ENCODE assay signal across 17 cellular contexts in the genomic region with DNA sequence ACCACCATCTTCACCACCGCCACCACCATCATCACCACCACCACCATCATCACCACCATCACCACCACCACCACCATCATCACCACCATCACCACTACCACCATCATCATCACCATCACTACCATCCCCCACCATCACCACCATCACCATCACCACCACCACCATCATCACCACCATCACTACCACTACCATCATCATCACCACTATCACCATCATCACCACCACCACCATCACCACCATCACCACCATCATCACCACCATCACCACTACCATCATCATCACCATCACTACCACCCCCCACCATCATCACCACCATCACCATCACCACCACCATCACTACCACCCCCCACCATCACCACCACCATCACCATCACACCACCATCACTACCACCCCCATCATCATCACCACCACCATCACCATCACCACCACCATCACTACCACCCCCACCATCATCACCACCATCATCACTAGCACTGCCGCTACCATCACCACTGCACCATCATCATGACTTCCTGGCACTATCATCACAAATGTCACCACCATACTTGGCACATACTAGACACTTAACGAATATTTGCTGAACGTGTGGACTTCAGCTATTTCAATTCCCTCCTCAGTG. TPM values are rescaled to one million over a fixed set of nuclear protein-coding genes. Genes with fewer than 3 reads are reported as not detected.
A peak's percentile ranks its signal among the peaks of the same experiment; 100 is the strongest.
DNase-seq lines count a peak whose midpoint lies in the region; ATAC-seq, FAIRE-seq and TF ChIP-seq lines count a peak whose summit lies in the region.
"Had no signal": no experiment of that assay in that cellular context is flagged by ENCODE, and none has a peak within 500 bp of the region (broad histone marks: within the 10 kb centered on the region; RNA-seq: fewer than 3 reads in every experiment).

No MANE protein-coding gene starts in this region.

- no peak for TF ChIP-seq POLR2A in GM12891 (IDR thresholded peaks at IDR 0.05; ENCODE audit: low read depth, low read length)
- TF ChIP-seq POLR2A in IMR-90 (IDR thresholded peaks at IDR 0.05; ENCODE audit: low read depth, low read length), result no peak
- TF ChIP-seq POLR2A in gastroesophageal sphincter (IDR thresholded peaks at IDR 0.05), result no peak

- H3K9ac ChIP-seq in IMR-90 (ENCODE audit: low read depth, low read length), result no peak overlapping the region
- no peak overlapping the region for H3K9ac ChIP-seq in mammary epithelial cell (ENCODE audit: insufficient read depth, low read length)
- H3K9ac ChIP-seq: BLaER1 had no signal

- no peak overlapping the region for H4K5ac ChIP-seq in IMR-90 (ENCODE audit: low read depth, low read length)

- H3K4me1 Mint-ChIP-seq in progenitor cell of endocrine pancreas (ENCODE audit: low read depth), result peaks cover 7% of the 10 kb centered on the region
- H3K4me1 Mint-ChIP-seq: CD8-positive, alpha-beta memory T cell had no signal

- no peak overlapping the region for H2BK20ac ChIP-seq in IMR-90 (ENCODE audit: low read depth, low read length)

- DNase-seq in GM12891 (ENCODE audit: insufficient read length, low spot score) (no peak), IMR-90 (no peak), progenitor cell of endocrine pancreas (ENCODE audit: low spot score, unreplicated experiment) (no peak), foreskin keratinocyte (no peak), mammary epithelial cell (no peak), tibial artery (no peak)
- DNase-seq: 8988T; AML-193; Caco-2; CD8-positive, alpha-beta memory T cell; DMS53; GOT3; HCEC 1CT; KBM-7 had no signal

- H3K79me1 ChIP-seq in IMR-90 (ENCODE audit: low read depth in 1 of 2, low read length in 2 of 2), result no peaks in the 10 kb centered on the region

- POLR2A ChIA-PET in IMR-90 (lab: Charles Lee; ENCODE audit: unreplicated experiment), result no interaction called here

- no peak overlapping the region for H2AK5ac ChIP-seq in IMR-90 (ENCODE audit: low read depth, low read length)

- no peaks in the 10 kb centered on the region for H3K27me3 Mint-ChIP-seq in progenitor cell of endocrine pancreas

- no peak overlapping the region for H3K4me3 Mint-ChIP-seq in progenitor cell of endocrine pancreas (ENCODE audit: low read depth)
- H3K4me3 Mint-ChIP-seq: CD8-positive, alpha-beta memory T cell had no signal

- H3K4me2 ChIP-seq in IMR-90 (ENCODE audit: low read depth, low read length) (no peak overlapping the region), mammary epithelial cell (ENCODE audit: insufficient read depth, low read depth, low read length) (no peak overlapping the region)
- H3K4me2 ChIP-seq: BLaER1 had no signal

- H3K36me3 ChIP-seq in IMR-90 (ENCODE audit: control insufficient read depth, insufficient read depth, low read length), result no peaks in the 10 kb centered on the region
- no peaks in the 10 kb centered on the region for H3K36me3 ChIP-seq in gastroesophageal sphincter
- no peaks in the 10 kb centered on the region for H3K36me3 ChIP-seq in mammary epithelial cell (ENCODE audit: insufficient read depth, low read length)
- no peaks in the 10 kb centered on the region for H3K36me3 ChIP-seq in tibial artery
- H3K36me3 ChIP-seq: BLaER1 had no signal

- H2BK15ac ChIP-seq in IMR-90 (ENCODE audit: low read depth, low read length), result no peak overlapping the region

- H3K4ac ChIP-seq in IMR-90 (ENCODE audit: low read depth, low read length), result no peak overlapping the region

- intact Hi-C loops in IMR-90 (cut with micrococcal nuclease) (no loop called here), mammary epithelial cell (cut with micrococcal nuclease) (no loop called here), tibial artery (cut with DNase I; ENCODE audit: low total_unique reads) (no loop called here)

- H3K23ac ChIP-seq in IMR-90 (ENCODE audit: low read depth, low read length), result no peak overlapping the region

- no peak for ATAC-seq in IMR-90 (ENCODE audit: low read depth)
- peak; percentile 10 for ATAC-seq in gastroesophageal sphincter
- ATAC-seq in foreskin keratinocyte, result no peak

- H3K27ac Mint-ChIP-seq in progenitor cell of endocrine pancreas, result peak overlapping the region; percentile 58

- no peak for TF ChIP-seq RAD21 in IMR-90 (IDR thresholded peaks at IDR 0.05; ENCODE audit: low read length)

- peaks cover 3% of the 10 kb centered on the region for H3K36me3 Mint-ChIP-seq in progenitor cell of endocrine pancreas (ENCODE audit: insufficient read depth)
- H3K36me3 Mint-ChIP-seq: CD8-positive, alpha-beta memory T cell had no signal

- H2AK9ac ChIP-seq in IMR-90 (replicated peaks; ENCODE audit: low read depth, low read length, poor library complexity), result no peak overlapping the region

- H3K9me3 Mint-ChIP-seq in progenitor cell of endocrine pancreas (ENCODE audit: low read depth), result peaks cover 10% of the 10 kb centered on the region

- no peak overlapping the region for H4K8ac ChIP-seq in IMR-90 (ENCODE audit: low read depth in 2 of 2, low read length in 2 of 2)

- H2BK5ac ChIP-seq in IMR-90 (ENCODE audit: low read depth, low read length, poor library complexity, severe bottlenecking), result peak overlapping the region; percentile 79

- no peaks in the 10 kb centered on the region for H3K79me2 ChIP-seq in mammary epithelial cell (ENCODE audit: insufficient read depth, low read length)

- no peak overlapping the region for H2BK120ac ChIP-seq in IMR-90 (ENCODE audit: low read depth, low read length)

- peaks cover 2% of the 10 kb centered on the region; the same call in 1 of the 2 replicates for H3K4me1 ChIP-seq in IMR-90 (ENCODE audit: control insufficient read depth, insufficient read depth, low read length)
- H3K4me1 ChIP-seq in gastroesophageal sphincter, result no peaks in the 10 kb centered on the region
- H3K4me1 ChIP-seq in foreskin keratinocyte, result no peaks in the 10 kb centered on the region
- H3K4me1 ChIP-seq in mammary epithelial cell (ENCODE audit: insufficient read depth, low read length), result no peaks in the 10 kb centered on the region
- no peaks in the 10 kb centered on the region for H3K4me1 ChIP-seq in tibial artery
- H3K4me1 ChIP-seq: BLaER1, Caco-2 had no signal

- FAIRE-seq in GM12891 (lab: Jason Lieb, UNC), result peak; percentile 85
- FAIRE-seq: GM19239 had no signal

- no peak overlapping the region for H3K14ac ChIP-seq in IMR-90 (replicated peaks; ENCODE audit: low read depth, low read length)

- no peak overlapping the region for H3K27ac ChIP-seq in IMR-90 (ENCODE audit: insufficient read depth, low read length)
- no peak overlapping the region for H3K27ac ChIP-seq in gastroesophageal sphincter
- H3K27ac ChIP-seq in foreskin keratinocyte, result no peak overlapping the region
- no peak overlapping the region for H3K27ac ChIP-seq in mammary epithelial cell (ENCODE audit: insufficient read depth, low read depth, low read length)
- H3K27ac ChIP-seq in tibial artery, result no peak overlapping the region
- H3K27ac ChIP-seq: BLaER1 had no signal

- H4K20me1 ChIP-seq in IMR-90 (ENCODE audit: insufficient read depth, low read length) (no peaks in the 10 kb centered on the region), mammary epithelial cell (ENCODE audit: insufficient read depth, low read length) (no peaks in the 10 kb centered on the region)
- H4K20me1 ChIP-seq: BLaER1 had no signal

- H2AFZ ChIP-seq in IMR-90 (replicated peaks; ENCODE audit: low read length, poor library complexity) (no peak overlapping the region), mammary epithelial cell (ENCODE audit: low read depth, low read length) (no peak overlapping the region)

- H3K4me3 ChIP-seq in IMR-90 (ENCODE audit: insufficient read depth, low read depth, low read length) (no peak overlapping the region), gastroesophageal sphincter (no peak overlapping the region), mammary epithelial cell (replicated peaks in 1 of 3; ENCODE audit: insufficient read depth in 1 of 3, low read depth in 2 of 3, low read length in 3 of 3) (no peak overlapping the region), tibial artery (no peak overlapping the region)
- H3K4me3 ChIP-seq: BLaER1 had no signal

- H3K9me1 ChIP-seq in IMR-90 (ENCODE audit: insufficient read depth, low read length), result no peaks in the 10 kb centered on the region

- in situ Hi-C loops in IMR-90 (cut with MboI; ENCODE audit: low sequenced_read_pairs), result no loop called here
- in situ Hi-C loops in mammary epithelial cell (cut with MboI; ENCODE audit: low sequenced_read_pairs in 2 of 2), result no loop called here

- dilution Hi-C loops in IMR-90 (cut with HindIII; ENCODE audit: low sequenced_read_pairs, unreplicated experiment) (no loop called here), mammary epithelial cell (cut with HindIII; ENCODE audit: low sequenced_read_pairs) (no loop called here)

- BruUV-seq in IMR-90 (replicated peaks; lab: Mats Ljungman, UMichigan) (no TSS peak), mammary epithelial cell (replicated peaks; lab: Mats Ljungman, UMichigan) (no TSS peak)

- peaks cover 3% of the 10 kb centered on the region; the same call in 1 of the 2 replicates for H3K27me3 ChIP-seq in IMR-90 (ENCODE audit: control insufficient read depth, insufficient read depth, low read length)
- H3K27me3 ChIP-seq in gastroesophageal sphincter, result no peaks in the 10 kb centered on the region
- peaks cover 3% of the 10 kb centered on the region for H3K27me3 ChIP-seq in foreskin keratinocyte
- no peaks in the 10 kb centered on the region for H3K27me3 ChIP-seq in mammary epithelial cell (ENCODE audit: insufficient read depth, low read length)
- H3K27me3 ChIP-seq in tibial artery, result no peaks in the 10 kb centered on the region
- H3K27me3 ChIP-seq: BLaER1 had no signal

- CTCF ChIA-PET in IMR-90 (lab: Yijun Ruan, JAX) (no interaction called here), mammary epithelial cell (lab: Charles Lee; ENCODE audit: low non-redundant PET) (no interaction called here)

- no peak overlapping the region for H4K91ac ChIP-seq in IMR-90 (ENCODE audit: insufficient read depth, low read depth, low read length)

- no peak for TF ChIP-seq EP300 in gastroesophageal sphincter (IDR thresholded peaks at IDR 0.05)

- no peak overlapping the region for H3K56ac ChIP-seq in IMR-90 (ENCODE audit: extremely low read depth, insufficient read depth, low read length)

- TF ChIP-seq CTCF in IMR-90 (conservative IDR thresholded peaks at IDR 0.05; ENCODE audit: low read depth, low read length) (no peak), gastroesophageal sphincter (IDR thresholded peaks at IDR 0.05) (no peak), progenitor cell of endocrine pancreas (IDR thresholded peaks at IDR 0.05; ENCODE audit: unreplicated experiment) (no peak), foreskin keratinocyte (conservative IDR thresholded peaks at IDR 0.05) (no peak), mammary epithelial cell (conservative IDR thresholded peaks at IDR 0.05 in 1 of 2, IDR thresholded peaks at IDR 0.05 in 1 of 2; ENCODE audit: extremely low read depth in 1 of 2, insufficient read depth in 1 of 2, low read depth in 1 of 2, low read length in 2 of 2) (no peak), tibial artery (IDR thresholded peaks at IDR 0.05) (no peak)

- WGBS in IMR-90 (ENCODE audit: extremely low coverage in 2 of 2, insufficient read length in 1 of 2), 2 experiments, result 68% methylated on average over 4 of the region's 4 CpGs; no CpG with 5 or more reads in 1 of the 2 experiments
- WGBS in gastroesophageal sphincter (ENCODE audit: low coverage in 1 of 2), 2 donors, result 83 to 84% methylated on average over 4 of the region's 4 CpGs
- 63% methylated on average over 4 of the region's 4 CpGs for WGBS in mammary epithelial cell (ENCODE audit: low coverage, missing lambda C conversion rate)

- H3K9me3 ChIP-seq in IMR-90 (ENCODE audit: control insufficient read depth, insufficient read depth, low read length), result no peaks in the 10 kb centered on the region
- H3K9me3 ChIP-seq in gastroesophageal sphincter, result no peaks in the 10 kb centered on the region
- H3K9me3 ChIP-seq in mammary epithelial cell (replicated peaks; ENCODE audit: insufficient read depth, low read length), result peaks cover 4% of the 10 kb centered on the region
- no peaks in the 10 kb centered on the region for H3K9me3 ChIP-seq in tibial artery
- H3K9me3 ChIP-seq: Caco-2 had no signal

- no peak overlapping the region for H3K18ac ChIP-seq in IMR-90 (ENCODE audit: low read depth, low read length)

RNA-seq across cellular contexts. Expression of gene FZD8, which starts 25.3 kb away (rescaled TPM):
- polyA plus RNA-seq in GM12891 (2012; ENCODE audit: low read depth, missing spikeins), result 0.03 TPM
- total RNA-seq in IMR-90 (2012; rRNA removed), result 3.6 and 4.4 TPM in 2 replicates
- polyA plus RNA-seq in IMR-90 (2012; rRNA removed), result 3.9 and 4.8 TPM in 2 replicates
- polyA plus RNA-seq in IMR-90 (2012; cell fraction: cytosol; rRNA removed), result 2.1 and 4.9 TPM in 2 replicates
- polyA plus RNA-seq in IMR-90 (2012; cell fraction: nucleus; rRNA removed; ENCODE audit: low replicate concordance), result 5.1 and 9.6 TPM in 2 replicates
- 10 to 100 TPM in 1 of 4 donors, 1 to 10 TPM in 3; 5.3 to 11.8 (median 8.7) TPM for total RNA-seq in gastroesophageal sphincter
- 27.4 TPM in 2 replicates for total RNA-seq in progenitor cell of endocrine pancreas
- total RNA-seq in foreskin keratinocyte, result 7.0 and 8.6 TPM in 2 replicates
- polyA plus RNA-seq in foreskin keratinocyte, result 4.1 and 4.8 TPM in 2 replicates
- 10 to 100 TPM; 17.8 to 21.2 TPM for total RNA-seq in mammary epithelial cell
- polyA plus RNA-seq in mammary epithelial cell, result 9.4 TPM
- 11.6 TPM for polyA minus RNA-seq in mammary epithelial cell
- polyA plus RNA-seq: CD8-positive, alpha-beta memory T cell had no signal
